ENCODE assay signal across 7 cellular contexts in genomic region chr3:170038434-170039110, GRCh38. TPM values are rescaled to one million over a fixed set of nuclear protein-coding genes. Genes with fewer than 3 reads are reported as not detected.
DNase-seq lines count a peak whose midpoint lies in the region; ATAC-seq and TF ChIP-seq lines count a peak whose summit lies in the region.

No MANE protein-coding gene starts in this region.

- no peaks in the 10 kb centered on the region for H4K20me1 ChIP-seq in PC-9 (ENCODE audit: insufficient read depth)

- peaks cover 5% of the 10 kb centered on the region for H3K36me3 Mint-ChIP-seq in activated naive CD4-positive, alpha-beta T cell treated with anti-CD3 and anti-CD28 coated beads, Interleukin-2, amount 50 U/mL, for 24 hours

- H3K9me2 ChIP-seq in PC-9 (ENCODE audit: insufficient read depth) = no peaks in the 10 kb centered on the region

- peak overlapping the region; percentile 86 for H3K4me3 Mint-ChIP-seq in activated naive CD4-positive, alpha-beta T cell treated with anti-CD3 and anti-CD28 coated beads, Interleukin-2, amount 50 U/mL, for 24 hours

- H3K27ac ChIP-seq in PC-9 (no peak overlapping the region), right cardiac atrium (ENCODE audit: low read length) (no peak overlapping the region)

- peaks cover 28% of the 10 kb centered on the region for H3K4me1 Mint-ChIP-seq in activated naive CD4-positive, alpha-beta T cell treated with anti-CD3 and anti-CD28 coated beads, Interleukin-2, amount 50 U/mL, for 24 hours

- peaks cover 9% of the 10 kb centered on the region for H3K4me1 ChIP-seq in PC-9 (replicated peaks; ENCODE audit: insufficient read depth)
- no peaks in the 10 kb centered on the region for H3K4me1 ChIP-seq in right cardiac atrium (ENCODE audit: control insufficient read depth, insufficient read depth, low read length)
- H3K4me1 ChIP-seq in skeletal muscle satellite cell (ENCODE audit: control insufficient read depth, insufficient read depth, low read length) = peaks cover 9% of the 10 kb centered on the region

- H3K27me3 Mint-ChIP-seq in activated naive CD4-positive, alpha-beta T cell treated with anti-CD3 and anti-CD28 coated beads, Interleukin-2, amount 50 U/mL, for 24 hours = no peaks in the 10 kb centered on the region

- H3K9ac ChIP-seq in skeletal muscle satellite cell (ENCODE audit: low read depth, low read length) = peak overlapping the region; percentile 26

- no peaks in the 10 kb centered on the region for H3K9me3 Mint-ChIP-seq in activated naive CD4-positive, alpha-beta T cell treated with anti-CD3 and anti-CD28 coated beads, Interleukin-2, amount 50 U/mL, for 24 hours

- peak; percentile 48; the same call in 1 of the 2 replicates for TF ChIP-seq CTCF in PC-9 (conservative IDR thresholded peaks at IDR 0.05)

- peak overlapping the region; percentile 97 for H2AFZ ChIP-seq in PC-9

- no peaks in the 10 kb centered on the region for H3K9me3 ChIP-seq in PC-9 (ENCODE audit: insufficient read depth, low read depth)
- H3K9me3 ChIP-seq in right cardiac atrium (ENCODE audit: control insufficient read depth, low read length) = no peaks in the 10 kb centered on the region
- H3K9me3 ChIP-seq in skeletal muscle satellite cell (replicated peaks; ENCODE audit: low read length) = no peaks in the 10 kb centered on the region

- POLR2A ChIA-PET in PC-9 (lab: Charles Lee; ENCODE audit: unreplicated experiment) = interaction anchor here (0.6 kb wide), 1 partner anchor 269 kb away, joined by 3 read pairs; no protein-coding TSS in a partner anchor

- H3F3A ChIP-seq in PC-9 (ENCODE audit: insufficient read depth, low read depth) = peaks cover 6% of the 10 kb centered on the region; the same call in 1 of the 2 replicates

- ATAC-seq in GM18517 (IDR thresholded peaks at IDR 0.05; ENCODE audit: unreplicated experiment) (peak; percentile 6), HG02970 (IDR thresholded peaks at IDR 0.05; ENCODE audit: low FRiP score, unreplicated experiment) (peak; percentile 21), right cardiac atrium (peak; percentile 20 to 23), GM18858 (IDR thresholded peaks at IDR 0.05; ENCODE audit: unreplicated experiment) (no peak)

- DNase-seq in PC-9 (no peak), right cardiac atrium (no peak)

- H3K36me3 ChIP-seq in PC-9 (ENCODE audit: low read depth) (no peaks in the 10 kb centered on the region), skeletal muscle satellite cell (ENCODE audit: insufficient read depth, low read length) (no peaks in the 10 kb centered on the region)

- H3K79me2 ChIP-seq in PC-9 (ENCODE audit: low read depth) = peaks cover 5% of the 10 kb centered on the region; the same call in 1 of the 2 replicates

- H3K4me2 ChIP-seq in PC-9 (peak overlapping the region; percentile 76), skeletal muscle satellite cell (ENCODE audit: low read length) (peak overlapping the region; percentile 85)

- H3K4me3 ChIP-seq in PC-9 (peak overlapping the region; percentile 79), right cardiac atrium (ENCODE audit: low read length) (peak overlapping the region; percentile 51), skeletal muscle satellite cell (ENCODE audit: low read length) (peak overlapping the region; percentile 70)

- intact Hi-C loops in PC-9 (cut with micrococcal nuclease; ENCODE audit: unreplicated experiment) = loop anchor here (1.0 to 5.0 kb wide), 4 partner anchors 11 to 374 kb away; no protein-coding TSS in a partner anchor
- intact Hi-C loops in right cardiac atrium (cut with DNase I) = loop anchor here in 1 of 4 donors (10.0 kb wide), 1 partner anchor 184 kb away; no protein-coding TSS in a partner anchor

- H3K27ac Mint-ChIP-seq in activated naive CD4-positive, alpha-beta T cell treated with anti-CD3 and anti-CD28 coated beads, Interleukin-2, amount 50 U/mL, for 24 hours = no peak overlapping the region

- no peaks in the 10 kb centered on the region for H3K27me3 ChIP-seq in PC-9 (ENCODE audit: insufficient read depth, low read depth)
- H3K27me3 ChIP-seq in right cardiac atrium (ENCODE audit: control insufficient read depth, insufficient read depth) = no peaks in the 10 kb centered on the region
- H3K27me3 ChIP-seq in skeletal muscle satellite cell (ENCODE audit: control insufficient read depth, insufficient read depth, low read length) = peaks cover 31% of the 10 kb centered on the region

- 6% methylated on average over 51 of the region's 51 CpGs for WGBS in right cardiac atrium

- CTCF ChIA-PET in PC-9 (lab: Charles Lee) = interaction anchor here (0.6 kb wide), 3 partner anchors 11 to 1474 kb away, joined by 3 to 7 read pairs (median 4); no protein-coding TSS in a partner anchor

- BruUV-seq in PC-9 (replicated peaks; lab: Mats Ljungman, UMichigan) = TSS peak; percentile 46

RNA-seq across cellular contexts. Expression of gene GPR160, which starts 0.8 kb away (rescaled TPM):
- 11.1 and 12.6 TPM in 2 replicates for total RNA-seq in PC-9 (2021)
- total RNA-seq in right cardiac atrium = under 1 TPM; 0.48 to 0.74 (median 0.60) TPM
- 0.84 TPM for polyA plus RNA-seq in right cardiac atrium
- under 0.01 and 0.22 TPM in 2 replicates for total RNA-seq in skeletal muscle satellite cell (2012; rRNA removed)
